ENCODE assay signal across 12 cellular contexts in genomic region chr2:42084231-42084671, GRCh38. TPM values are rescaled to one million over a fixed set of nuclear protein-coding genes. Genes with fewer than 3 reads are reported as not detected.
DNase-seq lines count a peak whose midpoint lies in the region; FAIRE-seq and TF ChIP-seq lines count a peak whose summit lies in the region.
"Had no signal": no experiment of that assay in that cellular context is flagged by ENCODE, and none has a peak within 500 bp of the region (broad histone marks: within the 10 kb centered on the region; RNA-seq: fewer than 3 reads in every experiment).

No MANE protein-coding gene starts in this region.

- H3K27me3 Mint-ChIP-seq in mesothelial cell of epicardium (ENCODE audit: low read depth) = no peaks in the 10 kb centered on the region
- H3K27me3 Mint-ChIP-seq in glutamatergic neuron (ENCODE audit: unreplicated experiment) = peaks cover 2% of the 10 kb centered on the region

- H3K9me3 Mint-ChIP-seq in mesothelial cell of epicardium = peaks cover 5% of the 10 kb centered on the region
- H3K9me3 Mint-ChIP-seq in glutamatergic neuron (ENCODE audit: unreplicated experiment) = peaks cover 4% of the 10 kb centered on the region

- peaks cover 0 to 10% of the 10 kb centered on the region in 2 donors for H3K4me1 ChIP-seq in ascending aorta
- H3K4me1 ChIP-seq: uterus had no signal

- H3K27ac ChIP-seq in coronary artery (peak overlapping the region; percentile 54 to 84), ascending aorta (no peak overlapping the region), caudate nucleus (ENCODE audit: low read depth, low read length) (no peak overlapping the region)
- H3K27ac ChIP-seq: epithelial cell of prostate, uterus had no signal

- H3K27ac Mint-ChIP-seq in mesothelial cell of epicardium (peak overlapping the region; percentile 65), glutamatergic neuron (ENCODE audit: unreplicated experiment) (no peak overlapping the region)

- no peaks in the 10 kb centered on the region for H3K27me3 ChIP-seq in ascending aorta
- H3K27me3 ChIP-seq: uterus had no signal

- DNase-seq in A172 (ENCODE audit: low spot score) (peak; percentile 68), LNCaP clone FGC (ENCODE audit: low read depth) (peak; percentile 42), coronary artery (ENCODE audit: low spot score) (no peak), mesothelial cell of epicardium (ENCODE audit: low spot score in 2 of 2, unreplicated experiment in 2 of 2) (no peak), ascending aorta (ENCODE audit: low spot score in 2 of 2) (no peak), caudate nucleus (lab: John Stamatoyannopoulos, UW) (no peak), frontal cortex (ENCODE audit: low spot score in 2 of 2) (no peak), glutamatergic neuron (no peak)
- DNase-seq: ACHN, SW 1271 had no signal

- H3K4me3 ChIP-seq in LNCaP clone FGC (ENCODE audit: low read depth, low read length) = no peak overlapping the region
- H3K4me3 ChIP-seq in coronary artery = no peak overlapping the region
- H3K4me3 ChIP-seq in ascending aorta = no peak overlapping the region
- H3K4me3 ChIP-seq: uterus had no signal

- intact Hi-C loops in ascending aorta (cut with DNase I) = loop anchor here (1.0 to 2.0 kb wide), 2 partner anchors 37 to 118 kb away; no protein-coding TSS in a partner anchor

- FAIRE-seq in frontal cortex (lab: Jason Lieb, UNC) = no peak

- H3K4me1 Mint-ChIP-seq in mesothelial cell of epicardium (peaks cover 36% of the 10 kb centered on the region), glutamatergic neuron (ENCODE audit: low read depth, unreplicated experiment) (peaks cover 7% of the 10 kb centered on the region)

- no peaks in the 10 kb centered on the region for H3K9me3 ChIP-seq in ascending aorta
- H3K9me3 ChIP-seq: uterus had no signal

- TF ChIP-seq CTCF in LNCaP clone FGC (IDR thresholded peaks at IDR 0.05; ENCODE audit: control insufficient read depth, extremely low read depth, insufficient read depth) = no peak
- no peak for TF ChIP-seq CTCF in coronary artery (IDR thresholded peaks at IDR 0.05)
- no peak for TF ChIP-seq CTCF in mesothelial cell of epicardium (IDR thresholded peaks at IDR 0.05; ENCODE audit: unreplicated experiment)
- no peak for TF ChIP-seq CTCF in ascending aorta (IDR thresholded peaks at IDR 0.05)
- no peak for TF ChIP-seq CTCF in glutamatergic neuron (IDR thresholded peaks at IDR 0.05; ENCODE audit: partially characterized antibody, unreplicated experiment)

- H3K36me3 Mint-ChIP-seq in mesothelial cell of epicardium = no peaks in the 10 kb centered on the region
- H3K36me3 Mint-ChIP-seq in glutamatergic neuron (ENCODE audit: unreplicated experiment) = no peaks in the 10 kb centered on the region

- no peak overlapping the region for H3K4me3 Mint-ChIP-seq in mesothelial cell of epicardium
- no peak overlapping the region for H3K4me3 Mint-ChIP-seq in glutamatergic neuron (ENCODE audit: unreplicated experiment)

- H3K36me3 ChIP-seq in ascending aorta = no peaks in the 10 kb centered on the region
- H3K36me3 ChIP-seq: uterus had no signal

RNA-seq across cellular contexts. Expression of gene PKDCC, which starts 36.4 kb away (rescaled TPM):
- 4.8 and 6.4 TPM in 2 replicates for total RNA-seq in A172 (2014; rRNA removed; shearing (Covaris generic))
- 112 to 131 TPM (median 123 TPM) in 3 replicates for total RNA-seq in mesothelial cell of epicardium
- 210 TPM for total RNA-seq in ascending aorta
- 19.6 TPM for total RNA-seq in frontal cortex
- total RNA-seq in glutamatergic neuron (ENCODE audit: unreplicated experiment) = 959 TPM

Comparison
In these comparisons a context has a peak if more than half of its experiments do, and no peak if none do; other contexts are left out.
1. DNase-seq: peak in A172 (single experiment) and LNCaP clone FGC (single experiment); none in coronary artery (single experiment), mesothelial cell of epicardium (0 of 2), ascending aorta (0 of 2), caudate nucleus (0 of 61), frontal cortex (0 of 2) and glutamatergic neuron (single experiment).
2. H3K27ac ChIP-seq: peak in coronary artery (2 of 2); none in ascending aorta (0 of 2) and caudate nucleus (single experiment).